In genomic region chr7:73652541-73652949, GRCh38 we compare ENCODE assay signal across 19 cellular contexts. TPM values are rescaled to one million over a fixed set of nuclear protein-coding genes. Genes with fewer than 3 reads are reported as not detected.
DNase-seq lines count a peak whose midpoint lies in the region; FAIRE-seq and TF ChIP-seq lines count a peak whose summit lies in the region.
"Had no signal": no experiment of that assay in that cellular context is flagged by ENCODE, and none has a peak within 500 bp of the region (broad histone marks: within the 10 kb centered on the region; RNA-seq: fewer than 3 reads in every experiment).

No MANE protein-coding gene starts in this region.

- H3K9ac ChIP-seq in H1 (replicated peaks in 1 of 4; ENCODE audit: extremely low read depth in 1 of 4, low read depth in 3 of 4, low read length in 3 of 4) (no peak overlapping the region), liver (ENCODE audit: low read depth in 1 of 2, low read length in 2 of 2) (no peak overlapping the region)

- H3K4me1 ChIP-seq in H1 (replicated peaks in 1 of 4; ENCODE audit: control insufficient read depth in 3 of 4, insufficient read depth in 4 of 4, low read length in 3 of 4) (peaks cover 0 to 5% (median 0%) of the 10 kb centered on the region in 4 experiments; a peak in 2 of 7 replicates), liver (ENCODE audit: control insufficient read depth in 4 of 4, insufficient read depth in 4 of 4, low read length in 3 of 4) (peaks cover 0 to 10% (median 5%) of the 10 kb centered on the region in 4 donors), transverse colon (peaks cover 4 to 11% (median 7%) of the 10 kb centered on the region in 4 donors)

- intact Hi-C loops in transverse colon (cut with DNase I; ENCODE audit: low total_unique reads) (no loop called here), cardiac septum (cut with DNase I) (no loop called here)

- POLR2A ChIA-PET in H1 (lab: Charles Lee; ENCODE audit: partially characterized antibody): interaction anchor here (0.7 to 1.7 kb wide), 2 partner anchors 12 to 27 kb away, joined by 3 read pairs; no protein-coding TSS in a partner anchor

- H4K20me1 ChIP-seq in H1 (replicated peaks in 1 of 2; ENCODE audit: control insufficient read depth in 1 of 2, insufficient read depth in 2 of 2, low read length in 2 of 2): no peaks in the 10 kb centered on the region

- peaks cover under 1% of the 10 kb centered on the region; the same call in 1 of the 2 replicates for H3K23me2 ChIP-seq in H1 (ENCODE audit: low read depth, low read length)

- WGBS in H1 (ENCODE audit: extremely low coverage in 1 of 2, insufficient coverage in 1 of 2, insufficient read length in 1 of 2, insufficient replicate concordance in 2 of 2, low coverage in 1 of 2, low lambda C conversion rate in 2 of 2, missing lambda C conversion rate in 1 of 2), 2 experiments: 92% methylated on average over 11 of the region's 11 CpGs; no CpG with 5 or more reads in 1 of the 2 experiments
- 69% methylated on average over 11 of the region's 11 CpGs for WGBS in liver
- 36% methylated on average over 11 of the region's 11 CpGs; no CpG with 5 or more reads in 1 of the 2 donors for WGBS in transverse colon (ENCODE audit: low coverage in 1 of 2), 2 donors

- H3K9me3 ChIP-seq in H1 (ENCODE audit: insufficient read depth in 2 of 2, low read depth in 1 of 2, low read length in 1 of 2): no peaks in the 10 kb centered on the region
- no peaks in the 10 kb centered on the region for H3K9me3 ChIP-seq in liver (ENCODE audit: control insufficient read depth in 4 of 4, low read length in 3 of 4)
- H3K9me3 ChIP-seq in transverse colon: no peaks in the 10 kb centered on the region

- no peak for FAIRE-seq in H1 (lab: Jason Lieb, UNC)
- FAIRE-seq: G401.6, GM19239 had no signal

- no peak overlapping the region for H4K91ac ChIP-seq in H1 (replicated peaks; ENCODE audit: insufficient read length, low read length)

- no peak for TF ChIP-seq RAD21 in H1 (IDR thresholded peaks at IDR 0.05 in 1 of 2, conservative IDR thresholded peaks at IDR 0.05 in 1 of 2; ENCODE audit: low read depth in 2 of 2, low read length in 2 of 2)
- TF ChIP-seq RAD21 in liver (IDR thresholded peaks at IDR 0.05): peak in 1 of 2 donors; percentile 30

- TF ChIP-seq EP300 in H1 (IDR thresholded peaks at IDR 0.05; ENCODE audit: borderline replicate concordance in 1 of 2, low read depth in 2 of 2, low read length in 2 of 2): no peak
- no peak for TF ChIP-seq EP300 in transverse colon (IDR thresholded peaks at IDR 0.05; ENCODE audit: low read depth)

- no peak overlapping the region for H2BK120ac ChIP-seq in H1 (replicated peaks; ENCODE audit: low read depth, low read length)

- in situ Hi-C loops in transverse colon (cut with MboI; ENCODE audit: low pct_ligation_motif_present in 1 of 4, low pct_unique_long_range_greater_than_20kb in 1 of 4, low sequenced_read_pairs in 3 of 4): no loop called here

- no peak overlapping the region for H3K4me2 ChIP-seq in H1 (ENCODE audit: insufficient read depth in 1 of 2, low read depth in 2 of 2, low read length in 2 of 2)
- H3K4me2 ChIP-seq: GM23338, PC-9 had no signal

- H4K8ac ChIP-seq in H1 (ENCODE audit: extremely low read depth, insufficient read depth, low read length): no peak overlapping the region

- H3K36me3 ChIP-seq in H1 (ENCODE audit: control insufficient read depth in 2 of 4, insufficient read depth in 4 of 4, low read length in 3 of 4): no peaks in the 10 kb centered on the region
- H3K36me3 ChIP-seq in liver (ENCODE audit: control insufficient read depth in 4 of 4, insufficient read depth in 3 of 4, low read depth in 1 of 4, low read length in 3 of 4): no peaks in the 10 kb centered on the region
- H3K36me3 ChIP-seq in transverse colon: no peaks in the 10 kb centered on the region

- H3K27me3 ChIP-seq in H1 (replicated peaks in 1 of 4; ENCODE audit: control insufficient read depth in 3 of 4, extremely low read depth in 1 of 4, insufficient read depth in 3 of 4, low read length in 3 of 4) (peaks cover 0 to 16% (median 16%) of the 10 kb centered on the region in 4 experiments; a peak in 6 of 7 replicates), liver (ENCODE audit: control insufficient read depth in 4 of 4, insufficient read depth in 4 of 4, low read length in 3 of 4) (no peaks in the 10 kb centered on the region), transverse colon (peaks cover 17% of the 10 kb centered on the region)

- H2BK12ac ChIP-seq in H1 (ENCODE audit: low read depth, low read length): no peak overlapping the region

- H2BK20ac ChIP-seq in H1 (ENCODE audit: low read length): no peak overlapping the region

- no peak overlapping the region for H3K18ac ChIP-seq in H1 (ENCODE audit: extremely low read depth, low read length)

- DNase-seq in DMS53 (lab: John Stamatoyannopoulos, UW) (peak; percentile 59), DMS53 treated with DMSO at 0.1 percent for 48 hours (lab: John Stamatoyannopoulos, UW; ENCODE audit: unreplicated experiment) (no peak), H1 (ENCODE audit: low read depth in 1 of 2, low spot score in 2 of 2) (no peak), transverse colon (peak; percentile 55), cardiac septum (ENCODE audit: low spot score) (no peak), iPS-NIHi7 (ENCODE audit: extremely low spot score) (no peak), GM19238 (ENCODE audit: insufficient read length, low spot score) (no peak)
- DNase-seq: KBM-7, NCI-H1105 treated with DMSO at 0.1 percent for 48 hours, NCI-H1694, NCI-H2081 treated with DMSO at 0.1 percent for 48 hours, PC-9 had no signal

- no peak overlapping the region for H2BK5ac ChIP-seq in H1 (ENCODE audit: low read depth, low read length)

- no peak overlapping the region for H3K4me3 ChIP-seq in H1 (ENCODE audit: extremely low read depth in 1 of 4, insufficient read depth in 2 of 4, low read depth in 3 of 4, low read length in 4 of 4)
- H3K4me3 ChIP-seq in liver (ENCODE audit: low read depth in 1 of 3, low read length in 3 of 3): no peak overlapping the region
- H3K4me3 ChIP-seq in transverse colon: no peak overlapping the region
- H3K4me3 ChIP-seq: GM23338, PC-9 had no signal

- H2AFZ ChIP-seq in H1 (ENCODE audit: low read length): no peak overlapping the region
- H2AFZ ChIP-seq: GM23338, PC-9 had no signal

- CTCF ChIA-PET in H1 (lab: Charles Lee; ENCODE audit: partially characterized antibody): interaction anchor here (0.7 to 2.6 kb wide), 11 partner anchors 8 to 48 kb away, joined by 3 to 13 read pairs (median 4); partner anchors contain the start of gene MLXIPL

- no peaks in the 10 kb centered on the region for H3K79me1 ChIP-seq in H1 (ENCODE audit: low read depth, low read length)

- H3K14ac ChIP-seq in H1 (ENCODE audit: insufficient read length): no peak overlapping the region

- peak overlapping the region; percentile 88; the same call in 1 of the 2 replicates for H2BK15ac ChIP-seq in H1 (ENCODE audit: low read length)

- H4K5ac ChIP-seq in H1 (ENCODE audit: insufficient read length, low read depth, low read length): no peak overlapping the region

- H3K27ac ChIP-seq in H1 (ENCODE audit: low read depth, low read length) (no peak overlapping the region), liver (ENCODE audit: low read depth in 1 of 2, low read length in 2 of 2) (peak overlapping the region in 1 of 2 donors; percentile 3), transverse colon (no peak overlapping the region)
- H3K27ac ChIP-seq: 22Rv1, PC-9 had no signal

- TF ChIP-seq POLR2A in H1 (IDR thresholded peaks at IDR 0.05; ENCODE audit: control extremely low read depth in 1 of 2, low read depth in 2 of 2, low read length in 2 of 2) (no peak), transverse colon (IDR thresholded peaks at IDR 0.05) (no peak)

- H3K23ac ChIP-seq in H1 (ENCODE audit: insufficient read length): no peak overlapping the region

- no peak overlapping the region for H3K56ac ChIP-seq in H1 (replicated peaks; ENCODE audit: insufficient read length, low read depth, low read length)

- no peak for TF ChIP-seq CTCF in H1 (IDR thresholded peaks at IDR 0.05; ENCODE audit: control extremely low read depth in 1 of 3, insufficient read depth in 1 of 3, low read depth in 1 of 3, low read length in 3 of 3)
- no peak for TF ChIP-seq CTCF in liver (IDR thresholded peaks at IDR 0.05; ENCODE audit: low read depth, low read length, missing input control)
- no peak for TF ChIP-seq CTCF in transverse colon (IDR thresholded peaks at IDR 0.05)

- H3K4ac ChIP-seq in H1 (replicated peaks; ENCODE audit: insufficient read length, low read depth, low read length): no peak overlapping the region

- H3K79me2 ChIP-seq in H1 (ENCODE audit: control insufficient read depth in 1 of 2, insufficient read depth in 2 of 2, low read length in 2 of 2): no peaks in the 10 kb centered on the region

- peak overlapping the region; percentile 40; the same call in 1 of the 2 replicates for H2AK5ac ChIP-seq in H1 (ENCODE audit: low read depth, low read length)

RNA-seq across cellular contexts. Expression of gene VPS37D, which starts 15.1 kb away (rescaled TPM):
- 3.4 and 3.8 TPM in 2 replicates for total RNA-seq in H1 (2021; fragmentation: NEBNext Ultra II Directional; extraction: Animal tissue kit (Norgen Biotek cat#: 25700))
- polyA plus RNA-seq in H1 (2011; rRNA removed) (5.0 and 6.9 TPM in 2 replicates), liver (1 to 10 TPM in 1 of 2 donors, under 1 TPM in 1; 0.38 to 1.6 TPM)
- polyA plus RNA-seq in H1 (2011; cell fraction: cytosol; rRNA removed): 5.6 TPM
- polyA plus RNA-seq in H1 (2011; cell fraction: nucleus; rRNA removed): 5.4 TPM
- 1.8 to 3.9 TPM (median 3.5 TPM) in 4 replicates for polyA plus RNA-seq in H1 (2012, experiment 1 of 2)
- polyA plus RNA-seq in H1 (2012, experiment 2 of 2): 3.4 TPM
- 2.4 TPM for polyA plus RNA-seq in H1 (2013, experiment 1 of 2)
- polyA plus RNA-seq in H1 (2013, experiment 2 of 2): 2.7 TPM
- 0.73 and 1.0 TPM in 2 replicates for polyA minus RNA-seq in H1 (2011; rRNA and poly(A)+ RNA removed)
- 2.7 TPM for polyA minus RNA-seq in H1 (2011; cell fraction: cytosol; rRNA and poly(A)+ RNA removed)
- 3.2 TPM for polyA minus RNA-seq in H1 (2011; cell fraction: nucleus; rRNA and poly(A)+ RNA removed)
- total RNA-seq in liver (1 to 10 TPM in 1 of 2 donors, under 1 TPM in 1; 0.98 to 3.3 TPM), transverse colon (1 to 10 TPM in 1 of 4 donors, under 1 TPM in 1, not detected in 2; 0.82 to 3.5 TPM), cardiac septum (2.4 TPM)
- polyA plus RNA-seq: CD14-positive monocyte had no signal

RNA-seq across cellular contexts. Expression of gene MLXIPL, which starts 28.2 kb away (rescaled TPM):
- 8.6 and 9.4 TPM in 2 replicates for total RNA-seq in H1 (2021; fragmentation: NEBNext Ultra II Directional; extraction: Animal tissue kit (Norgen Biotek cat#: 25700))
- polyA plus RNA-seq in H1 (2011; rRNA removed) (10.6 and 17.0 TPM in 2 replicates), liver (100 to 1,000 TPM; 148 to 316 TPM)
- 11.1 TPM for polyA plus RNA-seq in H1 (2011; cell fraction: cytosol; rRNA removed)
- 123 TPM for polyA plus RNA-seq in H1 (2011; cell fraction: nucleus; rRNA removed)
- polyA plus RNA-seq in H1 (2012, experiment 1 of 2): 12.1 to 25.0 TPM (median 22.0 TPM) in 4 replicates
- 10.1 TPM for polyA plus RNA-seq in H1 (2012, experiment 2 of 2)
- 13.6 TPM for polyA plus RNA-seq in H1 (2013, experiment 1 of 2)
- 11.2 TPM for polyA plus RNA-seq in H1 (2013, experiment 2 of 2)
- 2.0 and 2.7 TPM in 2 replicates for polyA minus RNA-seq in H1 (2011; rRNA and poly(A)+ RNA removed)
- polyA minus RNA-seq in H1 (2011; cell fraction: cytosol; rRNA and poly(A)+ RNA removed): 3.7 TPM
- polyA minus RNA-seq in H1 (2011; cell fraction: nucleus; rRNA and poly(A)+ RNA removed): 17.7 TPM
- total RNA-seq in liver (100 to 1,000 TPM in 1 of 2 donors, 10 to 100 TPM in 1; 50.3 to 384 TPM), transverse colon (100 to 1,000 TPM in 1 of 4 donors, 10 to 100 TPM in 3; 17.3 to 106 (median 28.4) TPM), cardiac septum (0.65 TPM)
- polyA plus RNA-seq: AG04450 had no signal

RNA-seq across cellular contexts. Expression of gene DNAJC30, which starts 30.7 kb away (rescaled TPM):
- 6.0 and 6.1 TPM in 2 replicates for total RNA-seq in H1 (2021; fragmentation: NEBNext Ultra II Directional; extraction: Animal tissue kit (Norgen Biotek cat#: 25700))
- polyA plus RNA-seq in H1 (2011; rRNA removed): 6.3 and 10.0 TPM in 2 replicates
- polyA plus RNA-seq in H1 (2011; cell fraction: cytosol; rRNA removed): 5.9 TPM
- 6.7 TPM for polyA plus RNA-seq in H1 (2011; cell fraction: nucleus; rRNA removed)
- 3.7 to 5.1 TPM (median 4.4 TPM) in 4 replicates for polyA plus RNA-seq in H1 (2012, experiment 1 of 2)
- polyA plus RNA-seq in H1 (2012, experiment 2 of 2): 5.4 TPM
- 5.8 TPM for polyA plus RNA-seq in H1 (2013, experiment 1 of 2)
- polyA plus RNA-seq in H1 (2013, experiment 2 of 2): 5.2 TPM
- 3.4 and 4.4 TPM in 2 replicates for polyA minus RNA-seq in H1 (2011; rRNA and poly(A)+ RNA removed)
- 3.7 TPM for polyA minus RNA-seq in H1 (2011; cell fraction: cytosol; rRNA and poly(A)+ RNA removed)
- polyA minus RNA-seq in H1 (2011; cell fraction: nucleus; rRNA and poly(A)+ RNA removed): 10.2 TPM
- 1 to 10 TPM; 2.1 to 2.3 TPM for total RNA-seq in liver
- 1 to 10 TPM; 7.4 to 8.7 TPM for polyA plus RNA-seq in liver
- 10 to 100 TPM in 1 of 4 donors, 1 to 10 TPM in 3; 1.9 to 26.7 (median 6.8) TPM for total RNA-seq in transverse colon
- 16.4 TPM for total RNA-seq in cardiac septum

RNA-seq across cellular contexts. Expression of gene BUD23, which starts 30.9 kb away (rescaled TPM):
- 72.2 and 78.4 TPM in 2 replicates for total RNA-seq in H1 (2021; fragmentation: NEBNext Ultra II Directional; extraction: Animal tissue kit (Norgen Biotek cat#: 25700))
- polyA plus RNA-seq in H1 (2011; rRNA removed): 72.3 and 76.5 TPM in 2 replicates
- polyA plus RNA-seq in H1 (2011; cell fraction: cytosol; rRNA removed): 102 TPM
- 59.5 TPM for polyA plus RNA-seq in H1 (2011; cell fraction: nucleus; rRNA removed)
- 82.5 to 105 TPM (median 96.1 TPM) in 4 replicates for polyA plus RNA-seq in H1 (2012, experiment 1 of 2)
- polyA plus RNA-seq in H1 (2012, experiment 2 of 2): 78.5 TPM
- polyA plus RNA-seq in H1 (2013, experiment 1 of 2): 147 TPM
- polyA plus RNA-seq in H1 (2013, experiment 2 of 2): 170 TPM
- polyA minus RNA-seq in H1 (2011; rRNA and poly(A)+ RNA removed): 31.4 and 38.7 TPM in 2 replicates
- polyA minus RNA-seq in H1 (2011; cell fraction: cytosol; rRNA and poly(A)+ RNA removed): 22.4 TPM
- 19.5 TPM for polyA minus RNA-seq in H1 (2011; cell fraction: nucleus; rRNA and poly(A)+ RNA removed)
- 10 to 100 TPM; 19.1 to 33.4 TPM for total RNA-seq in liver
- polyA plus RNA-seq in liver: 10 to 100 TPM; 42.2 to 52.6 TPM
- total RNA-seq in transverse colon: 10 to 100 TPM; 12.0 to 55.9 (median 30.3) TPM
- 59.1 TPM for total RNA-seq in cardiac septum

Comparison
In these comparisons a context has a peak if more than half of its experiments do, and no peak if none do; other contexts are left out.
1. DNase-seq: peak in DMS53 (single experiment) and transverse colon (single experiment); none in DMS53 treated with DMSO at 0.1 percent for 48 hours (single experiment), H1 (0 of 2), cardiac septum (single experiment), iPS-NIHi7 (single experiment) and GM19238 (single experiment).